ENCODE assay signal across 2 cellular contexts in genomic region chr15:30603796-30604195, GRCh38. TPM values are rescaled to one million over a fixed set of nuclear protein-coding genes. Genes with fewer than 3 reads are reported as not detected.
"Had no signal": no experiment of that assay in that cellular context is flagged by ENCODE, and none has a peak within 500 bp of the region (broad histone marks: within the 10 kb centered on the region; RNA-seq: fewer than 3 reads in every experiment).

Gene GOLGA8H, plus strand, starts transcription at chr15:30604028. Its CDS starts 98 bp downstream, at chr15:30604126.

RNA-seq across cellular contexts. Expression of gene GOLGA8H, which starts in this region (rescaled TPM):
- total RNA-seq: K562 had no signal
- polyA plus RNA-seq: IgD-negative memory B cell had no signal
